ENCODE assay signal across 17 cellular contexts in genomic region chr2:66869076-66869475, GRCh38.
DNase-seq lines count a peak whose midpoint lies in the region; ATAC-seq, FAIRE-seq and TF ChIP-seq lines count a peak whose summit lies in the region.
"Had no signal": no experiment of that assay in that cellular context is flagged by ENCODE, and none has a peak within 500 bp of the region (broad histone marks: within the 10 kb centered on the region; RNA-seq: fewer than 3 reads in every experiment).

No MANE protein-coding gene starts in this region.

- H2AFZ ChIP-seq in SK-N-SH (ENCODE audit: low read depth) = peak overlapping the region; percentile 17; the same call in 1 of the 2 replicates

- peak; percentile 41 for DNase-seq in AG10803 (ENCODE audit: low read depth)
- no peak for DNase-seq in HTR-8/SVneo (ENCODE audit: insufficient read length, low spot score)
- no peak for DNase-seq in SK-N-SH
- peak; percentile 78 for DNase-seq in foreskin melanocyte
- no peak for DNase-seq in lower leg skin (ENCODE audit: low spot score in 2 of 2)
- no peak for DNase-seq in T-helper 9 cell
- DNase-seq in tibial artery = no peak
- DNase-seq: activated CD4-positive, alpha-beta memory T cell treated with anti-CD3 and anti-CD28 coated beads for 36 hours; AML-193; kidney; NCI-H1436; NCI-H446; RPMI8226; stimulated activated CD8-positive, alpha-beta memory T cell treated with anti-CD3 and anti-CD28 coated beads, Interleukin-4, amount 100 ng/mL, for 48 hours; T1000 had no signal

- TF ChIP-seq RAD21 in SK-N-SH (IDR thresholded peaks at IDR 0.05; ENCODE audit: low read length) = no peak

- H3K9me3 ChIP-seq in SK-N-SH = no peaks in the 10 kb centered on the region
- no peaks in the 10 kb centered on the region for H3K9me3 ChIP-seq in tibial artery

- H3K4me3 ChIP-seq in AG10803 (ENCODE audit: low read length) = no peak overlapping the region
- no peak overlapping the region for H3K4me3 ChIP-seq in SK-N-SH (ENCODE audit: low read depth in 2 of 2, low read length in 1 of 2)
- no peak overlapping the region for H3K4me3 ChIP-seq in lower leg skin (ENCODE audit: low read depth, poor library complexity, severe bottlenecking)
- H3K4me3 ChIP-seq in tibial artery = no peak overlapping the region

- no peak for ATAC-seq in GM19351 (IDR thresholded peaks at IDR 0.05; ENCODE audit: unreplicated experiment)
- ATAC-seq: HepG2 had no signal

- H3K4me1 ChIP-seq in SK-N-SH (ENCODE audit: control insufficient read depth in 1 of 2, insufficient read depth in 2 of 2, low read depth in 1 of 2, low read length in 1 of 2) (peaks cover 10 to 33% of the 10 kb centered on the region in 2 experiments), tibial artery (no peaks in the 10 kb centered on the region)

- POLR2A ChIA-PET in SK-N-SH (lab: Yijun Ruan, JAX) = no interaction called here

- WGBS in SK-N-SH (ENCODE audit: low lambda C conversion rate) = 41% methylated on average over 3 of the region's 3 CpGs
- WGBS in lower leg skin, 2 donors = 76 to 88% methylated on average over 3 of the region's 3 CpGs

- TF ChIP-seq CTCF in AG10803 (conservative IDR thresholded peaks at IDR 0.05; ENCODE audit: low read length) (no peak), SK-N-SH (IDR thresholded peaks at IDR 0.05) (no peak), lower leg skin (IDR thresholded peaks at IDR 0.05) (no peak), tibial artery (IDR thresholded peaks at IDR 0.05) (no peak)

- H3K27me3 ChIP-seq in SK-N-SH (ENCODE audit: insufficient read depth) = no peaks in the 10 kb centered on the region
- H3K27me3 ChIP-seq in tibial artery = no peaks in the 10 kb centered on the region

- peak in 1 of 2 experiments; percentile 45; a peak in 1 of 4 replicates for TF ChIP-seq EP300 in SK-N-SH (IDR thresholded peaks at IDR 0.05; ENCODE audit: borderline replicate concordance in 1 of 2, low read depth in 1 of 2, low read length in 1 of 2)

- TF ChIP-seq POLR2A in lower leg skin (IDR thresholded peaks at IDR 0.05) = no peak

- H3K36me3 ChIP-seq in SK-N-SH (replicated peaks in 1 of 2; ENCODE audit: control insufficient read depth in 1 of 2, insufficient read depth in 2 of 2, low read length in 1 of 2) = no peaks in the 10 kb centered on the region
- H3K36me3 ChIP-seq in tibial artery = no peaks in the 10 kb centered on the region

- H3F3A ChIP-seq in SK-N-SH (replicated peaks; ENCODE audit: insufficient read depth) = no peaks in the 10 kb centered on the region

- intact Hi-C loops in lower leg skin (cut with DNase I; ENCODE audit: low total_unique reads) (no loop called here), tibial artery (cut with DNase I; ENCODE audit: low total_unique reads) (no loop called here)

- H3K27ac ChIP-seq in SK-N-SH (ENCODE audit: low read depth in 2 of 2, low read length in 1 of 2) (peak overlapping the region in 1 of 2 experiments; percentile 70; a peak in 2 of 4 replicates), tibial artery (no peak overlapping the region)

- no peaks in the 10 kb centered on the region for H3K79me2 ChIP-seq in SK-N-SH (ENCODE audit: insufficient read depth)

- no peaks in the 10 kb centered on the region for H3K9me2 ChIP-seq in SK-N-SH

- H4K20me1 ChIP-seq in SK-N-SH (ENCODE audit: insufficient read depth) = no peaks in the 10 kb centered on the region

- CTCF ChIA-PET in SK-N-SH (lab: Yijun Ruan, JAX) = no interaction called here

- H3K4me2 ChIP-seq in SK-N-SH = no peak overlapping the region

- FAIRE-seq in HTR-8/SVneo (lab: Jason Lieb, UNC) = peak; percentile 9
- FAIRE-seq: HepG2, kidney had no signal

- H3K9ac ChIP-seq in SK-N-SH = no peak overlapping the region

TF ChIP-seq in SK-N-SH, 30 proteins besides CTCF, POLR2A, EP300 and RAD21:
- no peak for TF ChIP-seq MXI1 (IDR thresholded peaks at IDR 0.05; ENCODE audit: low read depth, low read length)
- TF ChIP-seq TCF12 (IDR thresholded peaks at IDR 0.05) = peak; percentile 58
- TF ChIP-seq JUND (IDR thresholded peaks at IDR 0.05) = peak; percentile 32; the same call in 1 of the 2 replicates
- peak; percentile 18; the same call in 1 of the 2 replicates for TF ChIP-seq NFIC (IDR thresholded peaks at IDR 0.05; ENCODE audit: borderline replicate concordance)
- peak; percentile 7; the same call in 1 of the 2 replicates for TF ChIP-seq PBX3 (IDR thresholded peaks at IDR 0.05)
- no peak for TF ChIP-seq USF1 (IDR thresholded peaks at IDR 0.05; ENCODE audit: borderline replicate concordance, low read depth)
- TF ChIP-seq ZBTB33 (IDR thresholded peaks at IDR 0.05; ENCODE audit: borderline replicate concordance, low read depth) = no peak
- TF ChIP-seq IRF3 (IDR thresholded peaks at IDR 0.05; ENCODE audit: low read depth, low read length) = no peak
- TF ChIP-seq MEF2A (IDR thresholded peaks at IDR 0.05; ENCODE audit: borderline replicate concordance, low read depth) = peak; percentile 83; the same call in 1 of the 2 replicates
- TF ChIP-seq FOSL2 (IDR thresholded peaks at IDR 0.05; ENCODE audit: borderline replicate concordance, low read depth) = peak; percentile 49; the same call in 1 of the 2 replicates

Comparison
In these comparisons a context has a peak if more than half of its experiments do, and no peak if none do; other contexts are left out.
1. DNase-seq: peak in AG10803 (single experiment) and foreskin melanocyte (single experiment); none in HTR-8/SVneo (single experiment), SK-N-SH (single experiment), lower leg skin (0 of 2), T-helper 9 cell (single experiment) and tibial artery (0 of 2).